In the genomic region with DNA sequence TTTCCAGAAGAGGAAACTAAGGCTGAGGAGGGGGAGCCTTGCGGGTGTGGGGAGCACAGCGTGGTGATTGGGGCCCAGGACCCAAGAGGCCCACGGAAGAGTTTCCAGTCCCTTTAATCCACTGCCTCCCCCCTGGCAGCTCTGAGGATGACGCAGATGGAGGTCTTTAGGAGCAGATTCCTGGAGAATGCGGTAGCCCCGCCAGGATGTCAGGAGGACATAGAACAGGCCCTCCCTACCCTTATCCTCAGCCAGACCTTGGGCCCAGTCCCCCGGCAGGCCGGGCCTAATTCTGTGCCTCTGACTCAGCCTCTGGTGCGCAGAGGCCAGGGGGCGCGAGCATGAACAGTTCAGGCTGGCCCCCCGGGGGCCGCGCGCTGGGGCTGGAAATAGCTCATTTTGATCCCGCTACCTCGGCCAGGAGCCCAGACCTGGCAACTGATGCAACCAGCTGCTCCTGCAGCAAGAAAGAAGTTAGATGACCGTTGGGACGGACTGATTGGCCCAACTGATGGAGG, we compare ENCODE assay signal across 1 cellular context.
TF ChIP-seq lines count a peak whose summit lies in the region.

No MANE protein-coding gene starts in this region.

TF ChIP-seq in HEK293, 187 proteins besides CTCF, POLR2A, EP300 and RAD21 (continued from another document and continues in another):
- TF ChIP-seq, protein P1, sequence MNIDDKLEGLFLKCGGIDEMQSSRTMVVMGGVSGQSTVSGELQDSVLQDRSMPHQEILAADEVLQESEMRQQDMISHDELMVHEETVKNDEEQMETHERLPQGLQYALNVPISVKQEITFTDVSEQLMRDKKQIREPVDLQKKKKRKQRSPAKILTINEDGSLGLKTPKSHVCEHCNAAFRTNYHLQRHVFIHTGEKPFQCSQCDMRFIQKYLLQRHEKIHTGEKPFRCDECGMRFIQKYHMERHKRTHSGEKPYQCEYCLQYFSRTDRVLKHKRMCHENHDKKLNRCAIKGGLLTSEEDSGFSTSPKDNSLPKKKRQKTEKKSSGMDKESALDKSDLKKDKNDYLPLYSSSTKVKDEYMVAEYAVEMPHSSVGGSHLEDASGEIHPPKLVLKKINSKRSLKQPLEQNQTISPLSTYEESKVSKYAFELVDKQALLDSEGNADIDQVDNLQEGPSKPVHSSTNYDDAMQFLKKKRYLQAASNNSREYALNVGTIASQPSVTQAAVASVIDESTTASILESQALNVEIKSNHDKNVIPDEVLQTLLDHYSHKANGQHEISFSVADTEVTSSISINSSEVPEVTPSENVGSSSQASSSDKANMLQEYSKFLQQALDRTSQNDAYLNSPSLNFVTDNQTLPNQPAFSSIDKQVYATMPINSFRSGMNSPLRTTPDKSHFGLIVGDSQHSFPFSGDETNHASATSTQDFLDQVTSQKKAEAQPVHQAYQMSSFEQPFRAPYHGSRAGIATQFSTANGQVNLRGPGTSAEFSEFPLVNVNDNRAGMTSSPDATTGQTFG (tag by site-specific recombination; IDR thresholded peaks at IDR 0.05; ENCODE audit: borderline replicate concordance): no peak
- TF ChIP-seq ZNF311 (tag by site-specific recombination; IDR thresholded peaks at IDR 0.05; ENCODE audit: borderline replicate concordance) (no peak), ZNF747 (tag by site-specific recombination; IDR thresholded peaks at IDR 0.05) (no peak), ZNF433 (tag by site-specific recombination; IDR thresholded peaks at IDR 0.05; ENCODE audit: low read depth) (no peak), ZNF416 (tag by site-specific recombination; IDR thresholded peaks at IDR 0.05) (no peak), ZNF37A (tag by site-specific recombination; IDR thresholded peaks at IDR 0.05) (no peak), ZXDB (tag by site-specific recombination; IDR thresholded peaks at IDR 0.05) (peak; percentile 46), ZSCAN23 (tag by site-specific recombination; IDR thresholded peaks at IDR 0.05) (peak; percentile 77; the same call in 1 of the 2 replicates), ZNF837 (tag by site-specific recombination; IDR thresholded peaks at IDR 0.05) (no peak), ZNF624 (tag by site-specific recombination; IDR thresholded peaks at IDR 0.05) (no peak), ZNF571 (tag by site-specific recombination; IDR thresholded peaks at IDR 0.05) (no peak), ZNF266 (tag by site-specific recombination; IDR thresholded peaks at IDR 0.05; ENCODE audit: low read depth) (no peak), ZNF530 (tag by site-specific recombination; IDR thresholded peaks at IDR 0.05; ENCODE audit: low read depth) (no peak), ZNF544 (tag by site-specific recombination; IDR thresholded peaks at IDR 0.05) (no peak), ZNF324 (tag by site-specific recombination; IDR thresholded peaks at IDR 0.05) (no peak), ZNF114 (tag by site-specific recombination; IDR thresholded peaks at IDR 0.05) (no peak), ZNF169 (tag by site-specific recombination; IDR thresholded peaks at IDR 0.05) (no peak), ZNF660 (tag by site-specific recombination; IDR thresholded peaks at IDR 0.05) (peak; percentile 100), ZNF701 (tag by site-specific recombination; IDR thresholded peaks at IDR 0.05) (no peak), KLF16 (tag by site-specific recombination; IDR thresholded peaks at IDR 0.05) (peak; percentile 72), SCRT2 (tag by site-specific recombination; IDR thresholded peaks at IDR 0.05) (peak; percentile 23), ZNF830 (tag by site-specific recombination; IDR thresholded peaks at IDR 0.05; ENCODE audit: low read depth) (no peak), ZSCAN30 (tag by site-specific recombination; IDR thresholded peaks at IDR 0.05) (peak; percentile 97), ZBTB1 (tag by site-specific recombination; IDR thresholded peaks at IDR 0.05) (no peak), KLF9 (tag by site-specific recombination; IDR thresholded peaks at IDR 0.05; ENCODE audit: low read depth) (no peak), ZNF354C (tag by site-specific recombination; IDR thresholded peaks at IDR 0.05; ENCODE audit: borderline replicate concordance, low read depth) (no peak), ZNF785 (tag by site-specific recombination; IDR thresholded peaks at IDR 0.05) (no peak), ZNF138 (tag by site-specific recombination; IDR thresholded peaks at IDR 0.05; ENCODE audit: borderline replicate concordance) (no peak), YY2 (tag by site-specific recombination; IDR thresholded peaks at IDR 0.05) (no peak), ZBTB48 (tag by site-specific recombination; IDR thresholded peaks at IDR 0.05) (peak; percentile 86), ZFP41 (tag by site-specific recombination; IDR thresholded peaks at IDR 0.05; ENCODE audit: borderline replicate concordance) (no peak), ZNF221 (tag by site-specific recombination; IDR thresholded peaks at IDR 0.05; ENCODE audit: borderline replicate concordance) (no peak), ZNF629 (tag by site-specific recombination; IDR thresholded peaks at IDR 0.05) (peak; percentile 80), ZNF621 (tag by site-specific recombination; IDR thresholded peaks at IDR 0.05) (no peak), ZNF521 (tag by site-specific recombination; IDR thresholded peaks at IDR 0.05) (no peak), ZBTB7A (tag by site-specific recombination; IDR thresholded peaks at IDR 0.05; ENCODE audit: low read depth) (no peak), SP7 (tag by site-specific recombination; IDR thresholded peaks at IDR 0.05) (peak; percentile 72), ZNF341 (tag by site-specific recombination; IDR thresholded peaks at IDR 0.05; ENCODE audit: low read depth) (no peak), ZNF391 (tag by site-specific recombination; IDR thresholded peaks at IDR 0.05; ENCODE audit: borderline replicate concordance, low read depth) (peak; percentile 76; the same call in 1 of the 2 replicates), ZNF529 (tag by site-specific recombination; IDR thresholded peaks at IDR 0.05; ENCODE audit: insufficient replicate concordance) (no peak), HOXD13 (CRISPR knock-in tag; IDR thresholded peaks at IDR 0.05; ENCODE audit: borderline replicate concordance) (no peak), OSR2 (tag by site-specific recombination; IDR thresholded peaks at IDR 0.05) (peak; percentile 68), ZNF140 (tag by site-specific recombination; IDR thresholded peaks at IDR 0.05) (no peak), MZF1 (tag by site-specific recombination; IDR thresholded peaks at IDR 0.05; ENCODE audit: borderline replicate concordance) (no peak)
- TF ChIP-seq, protein P2, sequence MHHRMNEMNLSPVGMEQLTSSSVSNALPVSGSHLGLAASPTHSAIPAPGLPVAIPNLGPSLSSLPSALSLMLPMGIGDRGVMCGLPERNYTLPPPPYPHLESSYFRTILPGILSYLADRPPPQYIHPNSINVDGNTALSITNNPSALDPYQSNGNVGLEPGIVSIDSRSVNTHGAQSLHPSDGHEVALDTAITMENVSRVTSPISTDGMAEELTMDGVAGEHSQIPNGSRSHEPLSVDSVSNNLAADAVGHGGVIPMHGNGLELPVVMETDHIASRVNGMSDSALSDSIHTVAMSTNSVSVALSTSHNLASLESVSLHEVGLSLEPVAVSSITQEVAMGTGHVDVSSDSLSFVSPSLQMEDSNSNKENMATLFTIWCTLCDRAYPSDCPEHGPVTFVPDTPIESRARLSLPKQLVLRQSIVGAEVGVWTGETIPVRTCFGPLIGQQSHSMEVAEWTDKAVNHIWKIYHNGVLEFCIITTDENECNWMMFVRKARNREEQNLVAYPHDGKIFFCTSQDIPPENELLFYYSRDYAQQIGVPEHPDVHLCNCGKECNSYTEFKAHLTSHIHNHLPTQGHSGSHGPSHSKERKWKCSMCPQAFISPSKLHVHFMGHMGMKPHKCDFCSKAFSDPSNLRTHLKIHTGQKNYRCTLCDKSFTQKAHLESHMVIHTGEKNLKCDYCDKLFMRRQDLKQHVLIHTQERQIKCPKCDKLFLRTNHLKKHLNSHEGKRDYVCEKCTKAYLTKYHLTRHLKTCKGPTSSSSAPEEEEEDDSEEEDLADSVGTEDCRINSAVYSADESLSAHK (tag by site-specific recombination; IDR thresholded peaks at IDR 0.05): peak; percentile 48; the same call in 1 of the 2 replicates
- TF ChIP-seq, protein P3, sequence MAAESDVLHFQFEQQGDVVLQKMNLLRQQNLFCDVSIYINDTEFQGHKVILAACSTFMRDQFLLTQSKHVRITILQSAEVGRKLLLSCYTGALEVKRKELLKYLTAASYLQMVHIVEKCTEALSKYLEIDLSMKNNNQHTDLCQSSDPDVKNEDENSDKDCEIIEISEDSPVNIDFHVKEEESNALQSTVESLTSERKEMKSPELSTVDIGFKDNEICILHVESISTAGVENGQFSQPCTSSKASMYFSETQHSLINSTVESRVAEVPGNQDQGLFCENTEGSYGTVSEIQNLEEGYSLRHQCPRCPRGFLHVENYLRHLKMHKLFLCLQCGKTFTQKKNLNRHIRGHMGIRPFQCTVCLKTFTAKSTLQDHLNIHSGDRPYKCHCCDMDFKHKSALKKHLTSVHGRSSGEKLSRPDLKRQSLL (tag by site-specific recombination; IDR thresholded peaks at IDR 0.05): 0 out of 2 replicates have a peak, but pooled peaks have one; percentile 30
- TF ChIP-seq, protein P4, sequence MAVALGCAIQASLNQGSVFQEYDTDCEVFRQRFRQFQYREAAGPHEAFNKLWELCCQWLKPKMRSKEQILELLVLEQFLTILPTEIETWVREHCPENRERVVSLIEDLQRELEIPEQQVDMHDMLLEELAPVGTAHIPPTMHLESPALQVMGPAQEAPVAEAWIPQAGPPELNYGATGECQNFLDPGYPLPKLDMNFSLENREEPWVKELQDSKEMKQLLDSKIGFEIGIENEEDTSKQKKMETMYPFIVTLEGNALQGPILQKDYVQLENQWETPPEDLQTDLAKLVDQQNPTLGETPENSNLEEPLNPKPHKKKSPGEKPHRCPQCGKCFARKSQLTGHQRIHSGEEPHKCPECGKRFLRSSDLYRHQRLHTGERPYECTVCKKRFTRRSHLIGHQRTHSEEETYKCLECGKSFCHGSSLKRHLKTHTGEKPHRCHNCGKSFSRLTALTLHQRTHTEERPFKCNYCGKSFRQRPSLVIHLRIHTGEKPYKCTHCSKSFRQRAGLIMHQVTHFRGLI (tag by site-specific recombination; IDR thresholded peaks at IDR 0.05): 0 out of 2 replicates have a peak, but pooled peaks have one; percentile 49
- TF ChIP-seq, protein P5, sequence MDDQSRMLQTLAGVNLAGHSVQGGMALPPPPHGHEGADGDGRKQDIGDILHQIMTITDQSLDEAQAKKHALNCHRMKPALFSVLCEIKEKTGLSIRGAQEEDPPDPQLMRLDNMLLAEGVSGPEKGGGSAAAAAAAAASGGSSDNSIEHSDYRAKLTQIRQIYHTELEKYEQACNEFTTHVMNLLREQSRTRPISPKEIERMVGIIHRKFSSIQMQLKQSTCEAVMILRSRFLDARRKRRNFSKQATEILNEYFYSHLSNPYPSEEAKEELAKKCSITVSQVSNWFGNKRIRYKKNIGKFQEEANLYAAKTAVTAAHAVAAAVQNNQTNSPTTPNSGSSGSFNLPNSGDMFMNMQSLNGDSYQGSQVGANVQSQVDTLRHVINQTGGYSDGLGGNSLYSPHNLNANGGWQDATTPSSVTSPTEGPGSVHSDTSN (CRISPR knock-in tag; IDR thresholded peaks at IDR 0.05): no peak
- TF ChIP-seq, protein P6, sequence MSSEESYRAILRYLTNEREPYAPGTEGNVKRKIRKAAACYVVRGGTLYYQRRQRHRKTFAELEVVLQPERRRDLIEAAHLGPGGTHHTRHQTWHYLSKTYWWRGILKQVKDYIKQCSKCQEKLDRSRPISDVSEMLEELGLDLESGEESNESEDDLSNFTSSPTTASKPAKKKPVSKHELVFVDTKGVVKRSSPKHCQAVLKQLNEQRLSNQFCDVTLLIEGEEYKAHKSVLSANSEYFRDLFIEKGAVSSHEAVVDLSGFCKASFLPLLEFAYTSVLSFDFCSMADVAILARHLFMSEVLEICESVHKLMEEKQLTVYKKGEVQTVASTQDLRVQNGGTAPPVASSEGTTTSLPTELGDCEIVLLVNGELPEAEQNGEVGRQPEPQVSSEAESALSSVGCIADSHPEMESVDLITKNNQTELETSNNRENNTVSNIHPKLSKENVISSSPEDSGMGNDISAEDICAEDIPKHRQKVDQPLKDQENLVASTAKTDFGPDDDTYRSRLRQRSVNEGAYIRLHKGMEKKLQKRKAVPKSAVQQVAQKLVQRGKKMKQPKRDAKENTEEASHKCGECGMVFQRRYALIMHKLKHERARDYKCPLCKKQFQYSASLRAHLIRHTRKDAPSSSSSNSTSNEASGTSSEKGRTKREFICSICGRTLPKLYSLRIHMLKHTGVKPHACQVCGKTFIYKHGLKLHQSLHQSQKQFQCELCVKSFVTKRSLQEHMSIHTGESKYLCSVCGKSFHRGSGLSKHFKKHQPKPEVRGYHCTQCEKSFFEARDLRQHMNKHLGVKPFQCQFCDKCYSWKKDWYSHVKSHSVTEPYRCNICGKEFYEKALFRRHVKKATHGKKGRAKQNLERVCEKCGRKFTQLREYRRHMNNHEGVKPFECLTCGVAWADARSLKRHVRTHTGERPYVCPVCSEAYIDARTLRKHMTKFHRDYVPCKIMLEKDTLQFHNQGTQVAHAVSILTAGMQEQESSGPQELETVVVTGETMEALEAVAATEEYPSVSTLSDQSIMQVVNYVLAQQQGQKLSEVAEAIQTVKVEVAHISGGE (tag by site-specific recombination; conservative IDR thresholded peaks at IDR 0.05; ENCODE audit: low read depth): no peak
- TF ChIP-seq, protein P7, sequence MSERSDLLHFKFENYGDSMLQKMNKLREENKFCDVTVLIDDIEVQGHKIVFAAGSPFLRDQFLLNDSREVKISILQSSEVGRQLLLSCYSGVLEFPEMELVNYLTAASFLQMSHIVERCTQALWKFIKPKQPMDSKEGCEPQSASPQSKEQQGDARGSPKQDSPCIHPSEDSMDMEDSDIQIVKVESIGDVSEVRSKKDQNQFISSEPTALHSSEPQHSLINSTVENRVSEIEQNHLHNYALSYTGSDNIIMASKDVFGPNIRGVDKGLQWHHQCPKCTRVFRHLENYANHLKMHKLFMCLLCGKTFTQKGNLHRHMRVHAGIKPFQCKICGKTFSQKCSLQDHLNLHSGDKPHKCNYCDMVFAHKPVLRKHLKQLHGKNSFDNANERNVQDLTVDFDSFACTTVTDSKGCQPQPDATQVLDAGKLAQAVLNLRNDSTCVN (tag by site-specific recombination; optimal IDR thresholded peaks at IDR 0.05): peak; percentile 81
- TF ChIP-seq, protein P8, sequence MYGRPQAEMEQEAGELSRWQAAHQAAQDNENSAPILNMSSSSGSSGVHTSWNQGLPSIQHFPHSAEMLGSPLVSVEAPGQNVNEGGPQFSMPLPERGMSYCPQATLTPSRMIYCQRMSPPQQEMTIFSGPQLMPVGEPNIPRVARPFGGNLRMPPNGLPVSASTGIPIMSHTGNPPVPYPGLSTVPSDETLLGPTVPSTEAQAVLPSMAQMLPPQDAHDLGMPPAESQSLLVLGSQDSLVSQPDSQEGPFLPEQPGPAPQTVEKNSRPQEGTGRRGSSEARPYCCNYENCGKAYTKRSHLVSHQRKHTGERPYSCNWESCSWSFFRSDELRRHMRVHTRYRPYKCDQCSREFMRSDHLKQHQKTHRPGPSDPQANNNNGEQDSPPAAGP (tag by site-specific recombination; IDR thresholded peaks at IDR 0.05): peak; percentile 80
